8 cellular contexts compared by ENCODE assay signal in genomic region chr17:7241047-7241733, GRCh38. TPM values are rescaled to one million over a fixed set of nuclear protein-coding genes. Genes with fewer than 3 reads are reported as not detected.
DNase-seq lines count a peak whose midpoint lies in the region; ATAC-seq and TF ChIP-seq lines count a peak whose summit lies in the region.

No MANE protein-coding gene starts in this region.

- H3K9me3 Mint-ChIP-seq in activated naive CD4-positive, alpha-beta T cell treated with anti-CD3 and anti-CD28 coated beads, Interleukin-2, amount 10 ng/mL, durations not matched to agents 7 days and 5 days, result no peaks in the 10 kb centered on the region

- CTCF ChIA-PET in activated naive CD4-positive, alpha-beta T cell treated with anti-CD3 and anti-CD28 coated beads, Interleukin-2, amount 10 ng/mL, durations not matched to agents 7 days and 5 days (lab: Charles Lee), result interaction anchor here (3.5 kb wide), 1 partner anchor 21 kb away, joined by 17 read pairs; the partner anchor contains the start of genes ACADVL and DLG4

- H3K4me3 ChIP-seq in astrocyte of the cerebellum (ENCODE audit: low read depth, low read length), result peak overlapping the region; percentile 98
- peak overlapping the region; percentile 83 for H3K4me3 ChIP-seq in lung
- peak overlapping the region; percentile 99 for H3K4me3 ChIP-seq in upper lobe of right lung

- H3K36me3 ChIP-seq in lung (ENCODE audit: control insufficient read depth in 2 of 2, insufficient read depth in 2 of 2, low read length in 2 of 2), result peaks cover 6 to 24% of the 10 kb centered on the region in 2 donors
- H3K36me3 ChIP-seq in upper lobe of right lung, result peaks cover 48% of the 10 kb centered on the region

- no peak for DNase-seq in activated naive CD4-positive, alpha-beta T cell treated with anti-CD3 and anti-CD28 coated beads, Interleukin-2, amount 10 ng/mL, durations not matched to agents 7 days and 5 days
- DNase-seq in activated naive CD4-positive, alpha-beta T cell treated with Interleukin-2 at 50 U/mL for 16 hours, result no peak
- no peak for DNase-seq in astrocyte of the cerebellum (ENCODE audit: low read depth)
- no peak for DNase-seq in lung (ENCODE audit: low spot score)
- DNase-seq in upper lobe of right lung, result no peak
- DNase-seq in HCEC 1CT, result no peak
- DNase-seq in glomerular visceral epithelial cell (ENCODE audit: extremely low spot score), result no peak
- DNase-seq in mucosa of gallbladder (ENCODE audit: low spot score), result no peak

- H3K27ac Mint-ChIP-seq in activated naive CD4-positive, alpha-beta T cell treated with anti-CD3 and anti-CD28 coated beads, Interleukin-2, amount 10 ng/mL, durations not matched to agents 7 days and 5 days, result peak overlapping the region; percentile 98

- H3K4me1 ChIP-seq in lung (ENCODE audit: control insufficient read depth in 2 of 2, insufficient read depth in 2 of 2, low read length in 2 of 2), result peaks cover 4 to 14% of the 10 kb centered on the region in 2 donors
- H3K4me1 ChIP-seq in upper lobe of right lung, result peaks cover 26% of the 10 kb centered on the region

- peaks cover 48% of the 10 kb centered on the region for H3K4me1 Mint-ChIP-seq in activated naive CD4-positive, alpha-beta T cell treated with anti-CD3 and anti-CD28 coated beads, Interleukin-2, amount 10 ng/mL, durations not matched to agents 7 days and 5 days

- H3K4me3 Mint-ChIP-seq in activated naive CD4-positive, alpha-beta T cell treated with anti-CD3 and anti-CD28 coated beads, Interleukin-2, amount 10 ng/mL, durations not matched to agents 7 days and 5 days, result peak overlapping the region; percentile 94

- ATAC-seq in lung (ENCODE audit: insufficient read depth, low FRiP score) (no peak), upper lobe of right lung (no peak)

- TF ChIP-seq CTCF in astrocyte of the cerebellum (IDR thresholded peaks at IDR 0.05; ENCODE audit: low read depth, low read length, missing control alignments) (no peak), lung (IDR thresholded peaks at IDR 0.05; ENCODE audit: control extremely low read depth, extremely low read depth) (no peak), upper lobe of right lung (IDR thresholded peaks at IDR 0.05) (no peak)

- H3K9me3 ChIP-seq in lung (ENCODE audit: control insufficient read depth in 2 of 2, insufficient read depth in 1 of 2, low read length in 1 of 2) (no peaks in the 10 kb centered on the region), upper lobe of right lung (no peaks in the 10 kb centered on the region)

- no peaks in the 10 kb centered on the region for H3K27me3 Mint-ChIP-seq in activated naive CD4-positive, alpha-beta T cell treated with anti-CD3 and anti-CD28 coated beads, Interleukin-2, amount 10 ng/mL, durations not matched to agents 7 days and 5 days

- 31 to 37% methylated on average over 10 of the region's 10 CpGs for whole genome bisulfite sequencing in lung, 2 donors

- in situ Hi-C loops in astrocyte of the cerebellum (cut with HindIII; ENCODE audit: low sequenced_read_pairs), result no loop called here

- intact Hi-C loops in upper lobe of right lung (cut with DNase I), result no loop called here

- no peaks in the 10 kb centered on the region for H3K27me3 ChIP-seq in lung (ENCODE audit: control insufficient read depth, insufficient read depth)
- H3K27me3 ChIP-seq in upper lobe of right lung, result no peaks in the 10 kb centered on the region

- H3K36me3 Mint-ChIP-seq in activated naive CD4-positive, alpha-beta T cell treated with anti-CD3 and anti-CD28 coated beads, Interleukin-2, amount 10 ng/mL, durations not matched to agents 7 days and 5 days, result peaks cover 61% of the 10 kb centered on the region

- H3K27ac ChIP-seq in lung (ENCODE audit: low read depth in 1 of 2, low read length in 1 of 2) (peak overlapping the region; percentile 94 to 97), upper lobe of right lung (peak overlapping the region; percentile 97)

RNA-seq across cellular contexts. Expression of gene GABARAP, which starts 1.1 kb away (rescaled TPM):
- total RNA-seq in lung, result 100 to 1,000 TPM; 315 to 496 TPM
- 1,000 to 10,000 TPM in 1 of 2 donors, 100 to 1,000 TPM in 1; 874 to 1,149 TPM for polyA plus RNA-seq in lung
- total RNA-seq in upper lobe of right lung, result 547 TPM
- 587 TPM for total RNA-seq in mucosa of gallbladder

RNA-seq across cellular contexts. Expression of gene PHF23, which starts 1.9 kb away (rescaled TPM):
- total RNA-seq in lung (10 to 100 TPM; 25.4 to 27.3 TPM), upper lobe of right lung (36.9 TPM), mucosa of gallbladder (32.3 TPM)
- polyA plus RNA-seq in lung, result 10 to 100 TPM; 27.2 to 40.5 TPM

RNA-seq across cellular contexts. Expression of gene DVL2, which starts 6.9 kb away (rescaled TPM):
- total RNA-seq in lung (10 to 100 TPM; 45.3 to 57.5 TPM), upper lobe of right lung (41.0 TPM), mucosa of gallbladder (60.9 TPM)
- polyA plus RNA-seq in lung, result 10 to 100 TPM; 22.2 to 25.1 TPM

RNA-seq across cellular contexts. Expression of gene CTDNEP1, which starts 10.3 kb away (rescaled TPM):
- total RNA-seq in lung (100 to 1,000 TPM in 1 of 2 donors, 10 to 100 TPM in 1; 76.0 to 126 TPM), upper lobe of right lung (141 TPM), mucosa of gallbladder (107 TPM)
- 100 to 1,000 TPM in 1 of 2 donors, 10 to 100 TPM in 1; 72.5 to 105 TPM for polyA plus RNA-seq in lung

RNA-seq across cellular contexts. Expression of gene ELP5, which starts 10.8 kb away (rescaled TPM):
- total RNA-seq in lung (10 to 100 TPM; 19.8 to 39.3 TPM), upper lobe of right lung (35.0 TPM), mucosa of gallbladder (47.9 TPM)
- 10 to 100 TPM; 34.0 to 63.2 TPM for polyA plus RNA-seq in lung
